8 cellular contexts compared by ENCODE assay signal in the genomic region with DNA sequence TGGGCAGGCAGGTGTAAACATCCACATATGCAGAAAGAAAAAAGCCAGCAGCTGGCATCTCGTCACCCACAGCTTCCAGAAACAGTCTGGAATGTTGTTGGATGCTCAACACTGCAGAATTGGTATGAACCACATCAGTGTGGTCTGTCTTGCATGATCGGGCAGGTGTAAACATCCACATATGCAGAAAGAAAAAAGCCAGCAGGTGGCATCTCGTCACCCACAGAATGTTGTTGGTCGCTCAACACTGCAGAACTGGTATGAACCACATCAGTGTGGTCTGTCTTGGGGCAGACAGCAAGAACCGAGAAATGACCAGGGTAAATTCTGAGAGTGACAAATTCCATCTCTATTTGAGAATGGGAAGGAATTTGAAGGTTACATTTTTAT. TPM values are rescaled to one million over a fixed set of nuclear protein-coding genes. Genes with fewer than 3 reads are reported as not detected.
DNase-seq lines count a peak whose midpoint lies in the region; ATAC-seq and TF ChIP-seq lines count a peak whose summit lies in the region.

No MANE protein-coding gene starts in this region.

- DNase-seq in SIG-M5 treated with dmso at 0.1 percent for 504 hours (lab: John Stamatoyannopoulos, UW; ENCODE audit: unreplicated experiment) = peak; percentile 20
- no peak for DNase-seq in SIG-M5 (lab: John Stamatoyannopoulos, UW)
- peak; percentile 55 for DNase-seq in NCI-H2171 treated with DMSO at 0.1 percent for 48 hours (lab: John Stamatoyannopoulos, UW)
- no peak for DNase-seq in effector memory CD4-positive, alpha-beta T cell
- no peak for DNase-seq in activated CD4-positive, CD25-positive, alpha-beta regulatory T cell (lab: John Stamatoyannopoulos, UW)
- DNase-seq in mesothelial cell of epicardium (ENCODE audit: low spot score in 2 of 2, unreplicated experiment in 2 of 2) = no peak
- no peak for DNase-seq in D341Med (ENCODE audit: low spot score)

- no peak overlapping the region for H3K27ac Mint-ChIP-seq in mesothelial cell of epicardium

- H3K4me3 Mint-ChIP-seq in mesothelial cell of epicardium = no peak overlapping the region

- H3K36me3 ChIP-seq in effector memory CD4-positive, alpha-beta T cell (ENCODE audit: control insufficient read depth, insufficient read depth, low read length) = no peaks in the 10 kb centered on the region

- peaks cover 29% of the 10 kb centered on the region for H3K4me1 ChIP-seq in effector memory CD4-positive, alpha-beta T cell (ENCODE audit: control insufficient read depth, insufficient read depth, low read length, poor library complexity, severe bottlenecking)

- peak; percentile 94 for ATAC-seq in HG02588 (IDR thresholded peaks at IDR 0.05; ENCODE audit: unreplicated experiment)

- H3K9me3 Mint-ChIP-seq in mesothelial cell of epicardium = no peaks in the 10 kb centered on the region

- no peaks in the 10 kb centered on the region for H3K36me3 Mint-ChIP-seq in mesothelial cell of epicardium

- H3K27me3 ChIP-seq in effector memory CD4-positive, alpha-beta T cell (replicated peaks; ENCODE audit: control insufficient read depth, insufficient read depth, low read length, poor library complexity, severe bottlenecking) = no peaks in the 10 kb centered on the region

- no peaks in the 10 kb centered on the region for H3K9me3 ChIP-seq in effector memory CD4-positive, alpha-beta T cell (ENCODE audit: control insufficient read depth, low read length)

- peaks cover 25% of the 10 kb centered on the region for H3K27me3 Mint-ChIP-seq in mesothelial cell of epicardium (ENCODE audit: low read depth)

- peak overlapping the region; percentile 33 for H3K27ac ChIP-seq in effector memory CD4-positive, alpha-beta T cell (ENCODE audit: insufficient read depth, low read length, poor library complexity, severe bottlenecking)

- H3K4me1 Mint-ChIP-seq in mesothelial cell of epicardium = peaks cover 8% of the 10 kb centered on the region

- no peak for TF ChIP-seq CTCF in mesothelial cell of epicardium (IDR thresholded peaks at IDR 0.05; ENCODE audit: unreplicated experiment)

- H3K4me3 ChIP-seq in effector memory CD4-positive, alpha-beta T cell (ENCODE audit: insufficient read depth, low read depth, low read length, poor library complexity, severe bottlenecking) = no peak overlapping the region

RNA-seq across cellular contexts. Expression of a gene that starts 39.6 kb away (rescaled TPM):
- total RNA-seq in mesothelial cell of epicardium = 2.2 to 3.3 TPM (median 2.4 TPM) in 3 replicates

Comparison
In these comparisons a context has a peak if more than half of its experiments do, and no peak if none do; other contexts are left out.
1. DNase-seq: peak in SIG-M5 treated with dmso at 0.1 percent for 504 hours (single experiment) and NCI-H2171 treated with DMSO at 0.1 percent for 48 hours (single experiment); none in SIG-M5 (single experiment), effector memory CD4-positive, alpha-beta T cell (0 of 3), activated CD4-positive, CD25-positive, alpha-beta regulatory T cell (0 of 4), mesothelial cell of epicardium (0 of 2) and D341Med (single experiment).